Comparison of ENCODE assay signal across 22 cellular contexts in the genomic region with DNA sequence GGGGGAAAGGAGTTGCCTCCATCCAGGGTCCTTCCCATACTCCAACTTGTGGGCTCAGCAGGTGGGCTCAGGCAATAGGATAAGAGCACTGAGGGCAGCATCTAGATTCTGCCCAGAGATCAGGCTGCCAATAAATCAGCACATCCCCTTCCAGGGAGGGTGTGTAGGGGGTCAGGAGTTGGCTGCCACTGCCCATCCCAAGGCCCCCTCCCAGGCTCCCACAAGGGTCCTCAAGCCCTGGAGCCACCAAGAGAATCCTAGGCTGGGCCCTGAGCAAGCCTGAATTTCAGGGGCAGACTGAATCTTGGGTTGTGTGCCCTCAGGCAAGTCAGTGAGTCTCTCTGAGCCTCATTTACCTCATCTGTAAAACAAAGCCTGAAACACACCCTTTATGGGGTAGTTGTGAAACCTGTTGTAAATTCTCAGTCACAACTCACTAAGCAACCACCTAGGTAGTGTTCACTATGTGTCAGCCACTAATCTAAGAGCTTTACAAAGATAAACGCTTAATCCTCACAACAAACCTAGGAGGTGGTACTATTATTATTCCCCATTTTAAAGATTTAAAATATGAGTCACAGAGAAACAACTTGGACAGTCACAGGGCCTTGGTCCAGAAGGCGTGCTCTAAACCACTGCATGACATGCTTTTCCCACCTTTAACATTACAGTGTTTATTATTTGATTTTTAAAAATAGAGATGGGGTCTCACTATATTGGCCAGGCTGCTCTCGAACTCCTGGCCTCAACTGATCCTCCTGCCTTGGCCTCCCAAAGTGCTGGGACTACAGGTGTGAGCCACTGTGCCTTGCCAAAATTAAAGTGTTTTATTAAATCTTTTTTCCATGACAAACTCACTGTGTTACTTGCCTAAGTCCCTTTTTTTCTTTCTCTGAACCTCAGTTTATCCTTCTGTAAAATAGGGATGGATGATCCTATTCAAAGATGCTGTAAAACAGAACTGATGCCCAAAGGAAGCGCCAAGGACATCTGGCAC. TPM values are rescaled to one million over a fixed set of nuclear protein-coding genes. Genes with fewer than 3 reads are reported as not detected.
DNase-seq lines count a peak whose midpoint lies in the region; ATAC-seq, FAIRE-seq and TF ChIP-seq lines count a peak whose summit lies in the region.
"Had no signal": no experiment of that assay in that cellular context is flagged by ENCODE, and none has a peak within 500 bp of the region (broad histone marks: within the 10 kb centered on the region; RNA-seq: fewer than 3 reads in every experiment).

No MANE protein-coding gene starts in this region.

- intact Hi-C loops in GM12878 (cut with micrococcal nuclease; ENCODE audit: unreplicated experiment): loop anchor here (10.0 kb wide), 2 partner anchors 377 to 727 kb away; no protein-coding TSS in a partner anchor

- CTCF ChIA-PET in GM12878 (lab: Yijun Ruan, JAX) (interaction anchor here (0.7 to 3.8 kb wide), 7 partner anchors 8 to 602 kb away, joined by 3 to 26 read pairs (median 5); a partner anchor contains a TSS), HEK293T (lab: Yijun Ruan, JAX) (interaction anchor here (0.8 to 2.1 kb wide), 3 partner anchors 36 to 340 kb away, joined by 3 to 8 read pairs (median 3); a partner anchor contains a TSS)

- no peak overlapping the region for H3K4me3 ChIP-seq in MG63
- no peak overlapping the region for H3K4me3 ChIP-seq in GM12878
- H3K4me3 ChIP-seq: left lung, uterus had no signal

- H3K9ac ChIP-seq in GM12878 (ENCODE audit: control insufficient read depth, insufficient read depth, low read length): no peak overlapping the region

- H3K36me3 ChIP-seq in MG63 (no peaks in the 10 kb centered on the region), GM12878 (ENCODE audit: control insufficient read depth in 2 of 2, insufficient read depth in 2 of 2, low read length in 1 of 2) (no peaks in the 10 kb centered on the region)
- H3K36me3 ChIP-seq: left lung, uterus had no signal

- RAD21 ChIA-PET in GM12878 (lab: Charles Lee; ENCODE audit: unreplicated experiment): interaction anchor here (0.8 to 3.3 kb wide), 2 partner anchors 36 to 340 kb away, joined by 3 to 19 read pairs; a partner anchor contains a TSS

- no peak overlapping the region for H2AFZ ChIP-seq in GM12878 (ENCODE audit: control insufficient read depth, low read depth, low read length)

- no peak for TF ChIP-seq POLR2A in GM12878 (IDR thresholded peaks at IDR 0.05; ENCODE audit: low read depth, low read length)

- H3K4me1 ChIP-seq in GM12878 (ENCODE audit: control insufficient read depth, insufficient read depth, low read length): no peaks in the 10 kb centered on the region; the same call in 1 of the 2 replicates
- H3K4me1 ChIP-seq: uterus had no signal

- no peak for TF ChIP-seq EP300 in GM12878 (IDR thresholded peaks at IDR 0.05; ENCODE audit: borderline replicate concordance in 1 of 2, control insufficient read depth in 1 of 2, low read depth in 2 of 2, low read length in 2 of 2)

- no peak for TF ChIP-seq RAD21 in GM12878 (IDR thresholded peaks at IDR 0.05; ENCODE audit: insufficient read depth, low read depth, low read length)

- H4K20me1 ChIP-seq in GM12878 (ENCODE audit: control insufficient read depth, insufficient read depth): no peaks in the 10 kb centered on the region

- ATAC-seq in GM12878 (peak; percentile 17), GM19397 (IDR thresholded peaks at IDR 0.05; ENCODE audit: unreplicated experiment) (no peak)
- ATAC-seq: activated CD8-positive, alpha-beta T cell treated with anti-CD3 and anti-CD28 coated beads for 36 hours; activated naive CD8-positive, alpha-beta T cell treated with anti-CD3 and anti-CD28 coated beads, Interleukin-2, amount 50 U/mL, for 24 hours; CD8-positive, alpha-beta T cell; left lung; Right ventricle myocardium inferior had no signal

- no TSS peak for BruUV-seq in GM12878 (replicated peaks; lab: Mats Ljungman, UMichigan)

- no peaks in the 10 kb centered on the region for H3K9me3 ChIP-seq in MG63
- H3K9me3 ChIP-seq in GM12878 (replicated peaks; ENCODE audit: control insufficient read depth, insufficient read depth, low read length): no peaks in the 10 kb centered on the region
- H3K9me3 ChIP-seq: left lung, uterus had no signal

- POLR2A ChIA-PET in GM12878 (lab: Charles Lee) (no interaction called here), HEK293T (lab: Yijun Ruan, JAX) (interaction anchor here (2.4 kb wide), 1 partner anchor 35 kb away, joined by 6 read pairs; no protein-coding TSS in a partner anchor)

- FAIRE-seq in GM12878 (lab: Jason Lieb, UNC): no peak

- 9% methylated on average over 4 of the region's 4 CpGs for WGBS in GM12878 (ENCODE audit: insufficient coverage, insufficient replicate concordance, low lambda C conversion rate, missing lambda C conversion rate)

- SMC1A ChIA-PET in GM12878 (lab: Charles Lee; ENCODE audit: uncharacterized antibody, unreplicated experiment): interaction anchor here (0.8 to 3.6 kb wide), 4 partner anchors 14 to 338 kb away, joined by 3 to 29 read pairs (median 4); a partner anchor contains a TSS

- TF ChIP-seq CTCF in GM12878 (IDR thresholded peaks at IDR 0.05 in 2 of 3, conservative IDR thresholded peaks at IDR 0.05 in 1 of 3; ENCODE audit: control insufficient read depth in 2 of 3, extremely low read depth in 1 of 3, insufficient read depth in 1 of 3, low read depth in 3 of 3, low read length in 3 of 3) (no peak), GM10266 (IDR thresholded peaks at IDR 0.05; ENCODE audit: control insufficient read depth, insufficient read depth, low read depth, missing control alignments) (no peak)

- no peaks in the 10 kb centered on the region for H3K79me2 ChIP-seq in GM12878 (ENCODE audit: control insufficient read depth, insufficient read depth, low read length)

- H3K27me3 ChIP-seq in MG63: no peaks in the 10 kb centered on the region
- H3K27me3 ChIP-seq in GM12878 (replicated peaks in 1 of 2; ENCODE audit: control insufficient read depth in 2 of 2, insufficient read depth in 2 of 2, low read length in 1 of 2): no peaks in the 10 kb centered on the region
- H3K27me3 ChIP-seq: left lung, uterus had no signal

- in situ Hi-C loops in GM12878 (cut with MboI): loop anchor here (5.0 kb wide), 1 partner anchor 340 kb away; no protein-coding TSS in a partner anchor

- DNase-seq in EL: peak; percentile 26
- peak; percentile 45 for DNase-seq in MG63
- DNase-seq in GM12878 (ENCODE audit: low read depth, low spot score): no peak
- DNase-seq in kidney tubule cell (ENCODE audit: low spot score): peak; percentile 78
- DNase-seq in HEK293T (ENCODE audit: extremely low spot score): no peak
- DNase-seq in GM10266 (ENCODE audit: extremely low spot score): no peak
- DNase-seq in activated naive CD4-positive, alpha-beta T cell treated with Interleukin-2 at 50 U/mL for 16 hours: no peak
- DNase-seq: activated CD8-positive, alpha-beta T cell treated with anti-CD3 and anti-CD28 coated beads for 36 hours; activated naive CD8-positive, alpha-beta T cell treated with anti-CD3 and anti-CD28 coated beads, Interleukin-2, amount 50 U/mL, for 24 hours; caudate nucleus; CD8-positive, alpha-beta T cell; hypothalamus; NCI-H1105 treated with DMSO at 0.1 percent for 48 hours; NK-92 treated with Interleukin-12 subunit alpha and Interleukin-12 subunit beta, amount 100 ng/mL, for 24 hours; T-helper 1 cell; uterus had no signal

- H3K4me2 ChIP-seq in GM12878 (ENCODE audit: control insufficient read depth, insufficient read depth): no peak overlapping the region

- no peak overlapping the region for H3K27ac ChIP-seq in GM12878 (ENCODE audit: control insufficient read depth, insufficient read depth)
- H3K27ac ChIP-seq: left lung, uterus, VCaP had no signal

TF ChIP-seq in GM12878, 131 proteins besides CTCF, POLR2A, EP300 and RAD21 (continues in another document):
- TF ChIP-seq PAX8 (IDR thresholded peaks at IDR 0.05): no peak
- TF ChIP-seq SIN3A (IDR thresholded peaks at IDR 0.05; ENCODE audit: low read depth, low read length): no peak

TF ChIP-seq in HEK293T, 16 proteins besides CTCF, POLR2A, EP300 and RAD21 (continues in another document):
- TF ChIP-seq ELF4 (IDR thresholded peaks at IDR 0.05): no peak

RNA-seq across cellular contexts. Expression of a gene that starts 36.2 kb away (rescaled TPM):
- total RNA-seq in MG63 (2014; rRNA removed; shearing (Covaris generic); ENCODE audit: low replicate concordance): not detected in 2 replicates
- not detected in 2 replicates for total RNA-seq in GM12878 (2013; cell fraction: nucleolus; rRNA removed)
- total RNA-seq in GM12878 (2014; rRNA removed) (not detected in 2 replicates), GM12878 (2014; rRNA removed; fragmentation: Illumina TruSeq; extraction: Trizol) (not detected in 2 replicates), GM12878 (2021) (not detected in 2 replicates)
- polyA plus RNA-seq in GM12878 (2011; ENCODE audit: low read depth): not detected
- polyA plus RNA-seq in GM12878 (2011; rRNA removed) (not detected in 2 replicates), GM12878 (2014; fragmentation: Illumina TruSeq; extraction: Trizol) (not detected in 2 replicates), GM12878 (2014; fragmentation: Nextera tagmentation; extraction: Ambion mirVana) (not detected), GM12878 (2014; rRNA removed) (not detected in 2 replicates), GM12878 (2016; fragmentation: Nextera tagmentation; extraction: Ambion mirVana) (not detected)
- polyA plus RNA-seq in GM12878 (2011; cell fraction: cytosol; rRNA removed): not detected in 2 replicates
- not detected in 2 replicates for polyA plus RNA-seq in GM12878 (2011; cell fraction: nucleus; rRNA removed)
- polyA plus RNA-seq in GM12878 (2012): not detected in 2 replicates
- polyA minus RNA-seq in GM12878 (2011; rRNA and poly(A)+ RNA removed): not detected in 2 replicates
- polyA minus RNA-seq in GM12878 (2011; cell fraction: cytosol; rRNA and poly(A)+ RNA removed): not detected in 2 replicates
- not detected in 2 replicates for polyA minus RNA-seq in GM12878 (2011; cell fraction: nucleus; rRNA and poly(A)+ RNA removed)
- total RNA-seq: activated CD8-positive, alpha-beta T cell treated with anti-CD3 and anti-CD28 coated beads for 36 hours; CD8-positive, alpha-beta T cell; left lung; myocyte; osteocyte; uterus had no signal

RNA-seq across cellular contexts. Expression of a gene that starts 58.6 kb away (rescaled TPM):
- not detected in 2 replicates for total RNA-seq in MG63 (2014; rRNA removed; shearing (Covaris generic); ENCODE audit: low replicate concordance)
- total RNA-seq in GM12878 (2013; cell fraction: nucleolus; rRNA removed): 48.5 and 51.5 TPM in 2 replicates
- total RNA-seq in GM12878 (2014; rRNA removed) (1.9 and 2.0 TPM in 2 replicates), GM12878 (2014; rRNA removed; fragmentation: Illumina TruSeq; extraction: Trizol) (2.3 and 2.8 TPM in 2 replicates), GM12878 (2021) (2.1 and 2.9 TPM in 2 replicates)
- polyA plus RNA-seq in GM12878 (2011; ENCODE audit: low read depth): 2.9 TPM
- polyA plus RNA-seq in GM12878 (2011; rRNA removed) (8.9 and 13.0 TPM in 2 replicates), GM12878 (2014; fragmentation: Illumina TruSeq; extraction: Trizol) (3.2 and 4.7 TPM in 2 replicates), GM12878 (2014; fragmentation: Nextera tagmentation; extraction: Ambion mirVana) (1 to 10 TPM in 1 of 2 experiments, under 1 TPM in 1; 0.90 to 1.3 TPM), GM12878 (2014; rRNA removed) (4.1 and 4.2 TPM in 2 replicates), GM12878 (2016; fragmentation: Nextera tagmentation; extraction: Ambion mirVana) (1 to 10 TPM; 1.4 to 1.9 TPM)
- polyA plus RNA-seq in GM12878 (2011; cell fraction: cytosol; rRNA removed): 2.9 and 4.0 TPM in 2 replicates
- polyA plus RNA-seq in GM12878 (2011; cell fraction: nucleus; rRNA removed): 32.9 and 33.1 TPM in 2 replicates
- polyA plus RNA-seq in GM12878 (2012): 2.6 and 3.7 TPM in 2 replicates
- polyA minus RNA-seq in GM12878 (2011; rRNA and poly(A)+ RNA removed): 3.8 and 5.6 TPM in 2 replicates
- 1.8 TPM in 1 of 2 replicates, not detected in the other for polyA minus RNA-seq in GM12878 (2011; cell fraction: cytosol; rRNA and poly(A)+ RNA removed)
- 12.5 and 17.4 TPM in 2 replicates for polyA minus RNA-seq in GM12878 (2011; cell fraction: nucleus; rRNA and poly(A)+ RNA removed)
- total RNA-seq: myocyte, osteocyte had no signal

Comparison
In these comparisons a context has a peak if more than half of its experiments do, and no peak if none do; other contexts are left out.
1. DNase-seq: peak in EL (single experiment), MG63 (single experiment) and kidney tubule cell (single experiment); none in GM12878 (single experiment), HEK293T (single experiment), GM10266 (single experiment) and activated naive CD4-positive, alpha-beta T cell treated with Interleukin-2 at 50 U/mL for 16 hours (single experiment).